In genomic region chr9:127700140-127700539, GRCh38 we compare ENCODE assay signal across 14 cellular contexts. TPM values are rescaled to one million over a fixed set of nuclear protein-coding genes. Genes with fewer than 3 reads are reported as not detected.
DNase-seq lines count a peak whose midpoint lies in the region; ATAC-seq and TF ChIP-seq lines count a peak whose summit lies in the region.
"Had no signal": no experiment of that assay in that cellular context is flagged by ENCODE, and none has a peak within 500 bp of the region (broad histone marks: within the 10 kb centered on the region; RNA-seq: fewer than 3 reads in every experiment).

No MANE protein-coding gene starts in this region.

- H3K27ac Mint-ChIP-seq in CD14-positive monocyte, result peak overlapping the region; percentile 31 to 93 (median 90)
- H3K27ac Mint-ChIP-seq in activated CD8-positive, alpha-beta T cell treated with anti-CD3 and anti-CD28 coated beads, Interleukin-2, amount 10 ng/mL, durations not matched to agents 7 days and 5 days, result no peak overlapping the region

- 97 to 98% methylated on average over 2 of the region's 2 CpGs for WGBS in sigmoid colon, 2 donors

- no peak for TF ChIP-seq RAD21 in Ishikawa (IDR thresholded peaks at IDR 0.05; ENCODE audit: low read depth)

- H3K4me1 Mint-ChIP-seq in CD14-positive monocyte, result peaks cover 16% of the 10 kb centered on the region
- peaks cover 11% of the 10 kb centered on the region for H3K4me1 Mint-ChIP-seq in activated CD8-positive, alpha-beta T cell treated with anti-CD3 and anti-CD28 coated beads, Interleukin-2, amount 10 ng/mL, durations not matched to agents 7 days and 5 days (ENCODE audit: low read depth)

- H3K4me1 ChIP-seq in sigmoid colon, result peaks cover 0 to 17% (median 7%) of the 10 kb centered on the region in 4 donors

- POLR2A ChIA-PET in activated CD8-positive, alpha-beta T cell treated with anti-CD3 and anti-CD28 coated beads, Interleukin-2, amount 10 ng/mL, durations not matched to agents 7 days and 5 days (lab: Charles Lee), result no interaction called here

- H3K4me3 Mint-ChIP-seq in CD14-positive monocyte, result no peak overlapping the region
- no peak overlapping the region for H3K4me3 Mint-ChIP-seq in activated CD8-positive, alpha-beta T cell treated with anti-CD3 and anti-CD28 coated beads, Interleukin-2, amount 10 ng/mL, durations not matched to agents 7 days and 5 days

- TF ChIP-seq POLR2A in sigmoid colon (IDR thresholded peaks at IDR 0.05), result no peak

- intact Hi-C loops in CD14-positive monocyte (cut with micrococcal nuclease) (no loop called here), sigmoid colon (cut with DNase I) (no loop called here)

- DNase-seq in CD14-positive monocyte (ENCODE audit: low spot score) (no peak), sigmoid colon (no peak), DMS153 (lab: John Stamatoyannopoulos, UW) (no peak), dedifferentiated amniotic fluid mesenchymal stem cell (ENCODE audit: extremely low spot score) (no peak)
- DNase-seq in activated CD8-positive, alpha-beta T cell treated with anti-CD3 and anti-CD28 coated beads, Interleukin-2, amount 10 ng/mL, durations not matched to agents 7 days and 5 days, result no peak
- DNase-seq: activated T-cell treated with anti-CD3 and anti-CD28 coated beads, Interleukin-2, amount 50 U/mL, for 48 hours; EL; head of caudate nucleus had no signal

- H3K36me3 Mint-ChIP-seq in CD14-positive monocyte, result no peaks in the 10 kb centered on the region
- no peaks in the 10 kb centered on the region for H3K36me3 Mint-ChIP-seq in activated CD8-positive, alpha-beta T cell treated with anti-CD3 and anti-CD28 coated beads, Interleukin-2, amount 10 ng/mL, durations not matched to agents 7 days and 5 days (ENCODE audit: low read depth)
- H3K36me3 Mint-ChIP-seq: WTC11 had no signal

- TF ChIP-seq CTCF in CD14-positive monocyte (IDR thresholded peaks at IDR 0.05) (no peak), sigmoid colon (IDR thresholded peaks at IDR 0.05) (no peak)

- peaks cover 1 to 8% (median 3%) of the 10 kb centered on the region in 3 donors for H3K27me3 Mint-ChIP-seq in CD14-positive monocyte (ENCODE audit: low read depth in 3 of 3)
- no peaks in the 10 kb centered on the region for H3K27me3 Mint-ChIP-seq in activated CD8-positive, alpha-beta T cell treated with anti-CD3 and anti-CD28 coated beads, Interleukin-2, amount 10 ng/mL, durations not matched to agents 7 days and 5 days (ENCODE audit: low read depth)

- H3K27me3 ChIP-seq in layer of hippocampus (ENCODE audit: control insufficient read depth, insufficient read depth, low read length) (no peaks in the 10 kb centered on the region), sigmoid colon (no peaks in the 10 kb centered on the region)
- H3K27me3 ChIP-seq: cardiac muscle cell had no signal

- H3K36me3 ChIP-seq in sigmoid colon, result no peaks in the 10 kb centered on the region
- H3K36me3 ChIP-seq: cardiac muscle cell had no signal

- peaks cover 0 to 5% (median 2%) of the 10 kb centered on the region in 7 donors for H3K9me3 Mint-ChIP-seq in CD14-positive monocyte
- H3K9me3 Mint-ChIP-seq in activated CD8-positive, alpha-beta T cell treated with anti-CD3 and anti-CD28 coated beads, Interleukin-2, amount 10 ng/mL, durations not matched to agents 7 days and 5 days (ENCODE audit: insufficient read depth), result no peaks in the 10 kb centered on the region
- H3K9me3 Mint-ChIP-seq: WTC11 had no signal

- CTCF ChIA-PET in activated CD8-positive, alpha-beta T cell treated with anti-CD3 and anti-CD28 coated beads, Interleukin-2, amount 10 ng/mL, durations not matched to agents 7 days and 5 days (lab: Charles Lee), result interaction anchor here (1.3 kb wide), 1 partner anchor 35 kb away, joined by 7 read pairs; the partner anchor contains the start of gene TOR2A

- ATAC-seq in activated CD8-positive, alpha-beta T cell treated with anti-CD3 and anti-CD28 coated beads, Interleukin-2, amount 10 ng/mL, durations not matched to agents 7 days and 5 days, result no peak
- no peak for ATAC-seq in GM19463 (IDR thresholded peaks at IDR 0.05; ENCODE audit: unreplicated experiment)

- H3K9me3 ChIP-seq in sigmoid colon, result no peaks in the 10 kb centered on the region

- H3K27ac ChIP-seq in layer of hippocampus (ENCODE audit: low read depth, low read length) (peak overlapping the region; percentile 55), sigmoid colon (peak overlapping the region; percentile 81 to 84 (median 82))
- H3K27ac ChIP-seq: cardiac muscle cell had no signal

- H3K4me3 ChIP-seq in sigmoid colon, result no peak overlapping the region
- H3K4me3 ChIP-seq: cardiac muscle cell had no signal

- TF ChIP-seq EP300 in Ishikawa (IDR thresholded peaks at IDR 0.05; ENCODE audit: borderline replicate concordance), result no peak
- TF ChIP-seq EP300 in sigmoid colon (IDR thresholded peaks at IDR 0.05), result no peak

TF ChIP-seq in Ishikawa, 13 proteins besides CTCF, POLR2A, EP300 and RAD21:
- TF ChIP-seq NFIC (IDR thresholded peaks at IDR 0.05), result no peak
- no peak for TF ChIP-seq USF1 (IDR thresholded peaks at IDR 0.05)
- no peak for TF ChIP-seq ZBTB7A (IDR thresholded peaks at IDR 0.05; ENCODE audit: low read depth)
- no peak for TF ChIP-seq REST (IDR thresholded peaks at IDR 0.05; ENCODE audit: low read depth)
- TF ChIP-seq TAF1 (IDR thresholded peaks at IDR 0.05; ENCODE audit: low read depth), result 0 out of 2 replicates have a peak, but pooled peaks have one; percentile 1

RNA-seq across cellular contexts. Expression of gene CFAP157, which starts 6.6 kb away (rescaled TPM):
- polyA plus RNA-seq in CD14-positive monocyte, result under 1 TPM; 0.06 to 0.09 TPM
- total RNA-seq in sigmoid colon, result not detected
- under 1 TPM in 1 of 3 donors, not detected in 2; 0.12 TPM for polyA plus RNA-seq in sigmoid colon
- under 1 TPM in 1 of 2 experiments, not detected in 1; 0.16 TPM for total RNA-seq in activated CD8-positive, alpha-beta T cell treated with anti-CD3 and anti-CD28 coated beads, Interleukin-2, amount 10 ng/mL, durations not matched to agents 7 days and 5 days
- total RNA-seq: left lobe of liver had no signal

RNA-seq across cellular contexts. Expression of gene PTRH1, which starts 15.3 kb away (rescaled TPM):
- 10 to 100 TPM; 19.5 to 19.9 TPM for polyA plus RNA-seq in CD14-positive monocyte
- 10 to 100 TPM in 3 of 4 donors, 1 to 10 TPM in 1; 8.9 to 25.8 (median 19.4) TPM for total RNA-seq in sigmoid colon
- polyA plus RNA-seq in sigmoid colon, result 10 to 100 TPM in 2 of 3 donors, 1 to 10 TPM in 1; 9.6 to 18.6 (median 10.4) TPM
- total RNA-seq in activated CD8-positive, alpha-beta T cell treated with anti-CD3 and anti-CD28 coated beads, Interleukin-2, amount 10 ng/mL, durations not matched to agents 7 days and 5 days, result 10 to 100 TPM; 10.2 to 14.1 TPM

RNA-seq across cellular contexts. Expression of gene TTC16, which starts 15.7 kb away (rescaled TPM):
- polyA plus RNA-seq in CD14-positive monocyte (under 1 TPM in 1 of 2 donors, not detected in 1; 0.04 TPM), sigmoid colon (under 1 TPM in 1 of 3 donors, not detected in 2; 0.15 TPM)
- total RNA-seq in sigmoid colon, result not detected
- total RNA-seq in activated CD8-positive, alpha-beta T cell treated with anti-CD3 and anti-CD28 coated beads, Interleukin-2, amount 10 ng/mL, durations not matched to agents 7 days and 5 days, result 1 to 10 TPM; 4.7 to 5.0 TPM
- total RNA-seq: left lobe of liver, WTC11 had no signal
- polyA plus RNA-seq: cardiac muscle cell had no signal

RNA-seq across cellular contexts. Expression of gene TOR2A, which starts 35.0 kb away (rescaled TPM):
- polyA plus RNA-seq in CD14-positive monocyte (10 to 100 TPM; 57.4 to 60.0 TPM), sigmoid colon (10 to 100 TPM; 12.6 to 26.4 (median 15.7) TPM)
- total RNA-seq in sigmoid colon, result 10 to 100 TPM in 1 of 4 donors, 1 to 10 TPM in 3; 6.1 to 10.4 (median 7.9) TPM
- 10 to 100 TPM; 27.0 to 29.1 TPM for total RNA-seq in activated CD8-positive, alpha-beta T cell treated with anti-CD3 and anti-CD28 coated beads, Interleukin-2, amount 10 ng/mL, durations not matched to agents 7 days and 5 days

Comparison
In these comparisons a context has a peak if more than half of its experiments do, and no peak if none do; other contexts are left out.
1. RNA of gene TTC16, which starts 15.7 kb away (total RNA-seq): 4.7 to 5.0 TPM in activated CD8-positive, alpha-beta T cell treated with anti-CD3 and anti-CD28 coated beads, Interleukin-2, amount 10 ng/mL, durations not matched to agents 7 days and 5 days; not detected in sigmoid colon; every median in the first group is over 4 times any median in the second.